ENCODE assay signal across 8 cellular contexts in genomic region chr6:21935561-21936028, GRCh38.
DNase-seq lines count a peak whose midpoint lies in the region; ATAC-seq, FAIRE-seq and TF ChIP-seq lines count a peak whose summit lies in the region.

No MANE protein-coding gene starts in this region.

- H3K27me3 Mint-ChIP-seq in activated naive CD4-positive, alpha-beta T cell treated with anti-CD3 and anti-CD28 coated beads, Interleukin-2, amount 10 ng/mL, durations not matched to agents 7 days and 5 days = no peaks in the 10 kb centered on the region
- H3K27me3 Mint-ChIP-seq in naive thymus-derived CD4-positive, alpha-beta T cell = peaks cover 0 to 5% (median 0%) of the 10 kb centered on the region in 5 donors

- CTCF ChIA-PET in activated naive CD4-positive, alpha-beta T cell treated with anti-CD3 and anti-CD28 coated beads, Interleukin-2, amount 10 ng/mL, durations not matched to agents 7 days and 5 days (lab: Charles Lee) = interaction anchor here (0.6 to 1.6 kb wide), 4 partner anchors 11 to 58 kb away, joined by 3 to 5 read pairs (median 4); no protein-coding TSS in a partner anchor
- CTCF ChIA-PET in naive thymus-derived CD4-positive, alpha-beta T cell (lab: Charles Lee) = no interaction called here

- no peak overlapping the region for H3K27ac ChIP-seq in kidney (ENCODE audit: low read depth in 2 of 2, low read length in 2 of 2)
- H3K27ac ChIP-seq in naive thymus-derived CD4-positive, alpha-beta T cell (ENCODE audit: low read depth, low read length) = no peak overlapping the region

- H3K9ac ChIP-seq in kidney (ENCODE audit: low read length in 2 of 2) = no peak overlapping the region

- no peak for ATAC-seq in naive thymus-derived CD4-positive, alpha-beta T cell

- H3K36me3 Mint-ChIP-seq in activated naive CD4-positive, alpha-beta T cell treated with anti-CD3 and anti-CD28 coated beads, Interleukin-2, amount 10 ng/mL, durations not matched to agents 7 days and 5 days = no peaks in the 10 kb centered on the region
- H3K36me3 Mint-ChIP-seq in naive thymus-derived CD4-positive, alpha-beta T cell = peaks cover 0 to 5% (median 0%) of the 10 kb centered on the region in 5 donors

- TF ChIP-seq CTCF in kidney (IDR thresholded peaks at IDR 0.05; ENCODE audit: borderline replicate concordance, extremely low read depth, insufficient read depth) = peak; percentile 63

- peaks cover 7% of the 10 kb centered on the region for H3K9me3 Mint-ChIP-seq in activated naive CD4-positive, alpha-beta T cell treated with anti-CD3 and anti-CD28 coated beads, Interleukin-2, amount 10 ng/mL, durations not matched to agents 7 days and 5 days
- peaks cover 0 to 20% (median 7%) of the 10 kb centered on the region in 11 donors for H3K9me3 Mint-ChIP-seq in naive thymus-derived CD4-positive, alpha-beta T cell

- POLR2A ChIA-PET in naive thymus-derived CD4-positive, alpha-beta T cell (lab: Charles Lee) = no interaction called here

- H3K4me1 Mint-ChIP-seq in activated naive CD4-positive, alpha-beta T cell treated with anti-CD3 and anti-CD28 coated beads, Interleukin-2, amount 10 ng/mL, durations not matched to agents 7 days and 5 days = no peaks in the 10 kb centered on the region
- H3K4me1 Mint-ChIP-seq in naive thymus-derived CD4-positive, alpha-beta T cell = no peaks in the 10 kb centered on the region

- FAIRE-seq in kidney (lab: Jason Lieb, UNC) = no peak

- H3K4me3 ChIP-seq in kidney (ENCODE audit: low read length in 2 of 2) = no peak overlapping the region
- H3K4me3 ChIP-seq in naive thymus-derived CD4-positive, alpha-beta T cell (ENCODE audit: low read length) = no peak overlapping the region

- H3K27me3 ChIP-seq in naive thymus-derived CD4-positive, alpha-beta T cell (ENCODE audit: control insufficient read depth in 2 of 2, insufficient read depth in 2 of 2, low read length in 2 of 2) = no peaks in the 10 kb centered on the region

- DNase-seq in activated naive CD4-positive, alpha-beta T cell treated with anti-CD3 and anti-CD28 coated beads, Interleukin-2, amount 10 ng/mL, durations not matched to agents 7 days and 5 days = peak; percentile 46
- DNase-seq in activated naive CD4-positive, alpha-beta T cell (lab: John Stamatoyannopoulos, UW) = no peak
- DNase-seq in HT-29 (ENCODE audit: low spot score) (peak; percentile 56), kidney (no peak), NCI-H128 (lab: John Stamatoyannopoulos, UW; ENCODE audit: unreplicated experiment) (no peak), COLO829 (ENCODE audit: low spot score) (no peak)
- peak; percentile 6 to 15 for DNase-seq in activated CD4-positive, alpha-beta T cell treated with anti-CD3 and anti-CD28 coated beads, Interleukin-2, amount 50 U/mL, for 48 hours
- no peak for DNase-seq in naive thymus-derived CD4-positive, alpha-beta T cell

- H3K9me3 ChIP-seq in kidney (ENCODE audit: control insufficient read depth in 1 of 2, low read length in 2 of 2) = no peaks in the 10 kb centered on the region
- H3K9me3 ChIP-seq in naive thymus-derived CD4-positive, alpha-beta T cell (ENCODE audit: control insufficient read depth in 2 of 3, low read length in 3 of 3) = no peaks in the 10 kb centered on the region

- H3K27ac Mint-ChIP-seq in activated naive CD4-positive, alpha-beta T cell treated with anti-CD3 and anti-CD28 coated beads, Interleukin-2, amount 10 ng/mL, durations not matched to agents 7 days and 5 days = no peak overlapping the region
- H3K27ac Mint-ChIP-seq in naive thymus-derived CD4-positive, alpha-beta T cell = no peak overlapping the region

- H3K4me3 Mint-ChIP-seq in activated naive CD4-positive, alpha-beta T cell treated with anti-CD3 and anti-CD28 coated beads, Interleukin-2, amount 10 ng/mL, durations not matched to agents 7 days and 5 days = no peak overlapping the region
- no peak overlapping the region for H3K4me3 Mint-ChIP-seq in naive thymus-derived CD4-positive, alpha-beta T cell

- intact Hi-C loops in kidney (cut with DNase I) = no loop called here
- intact Hi-C loops in naive thymus-derived CD4-positive, alpha-beta T cell (cut with micrococcal nuclease) = loop anchor here in 1 of 2 donors (5.0 to 10.0 kb wide), 2 partner anchors 338 to 1371 kb away; no protein-coding TSS in a partner anchor

- no peaks in the 10 kb centered on the region for H3K36me3 ChIP-seq in kidney (ENCODE audit: control insufficient read depth in 1 of 2, insufficient read depth in 2 of 2, low read length in 2 of 2)
- H3K36me3 ChIP-seq in naive thymus-derived CD4-positive, alpha-beta T cell (ENCODE audit: control insufficient read depth in 2 of 3, insufficient read depth in 3 of 3, low read length in 3 of 3) = no peaks in the 10 kb centered on the region

- H3K4me1 ChIP-seq in kidney (ENCODE audit: control insufficient read depth in 1 of 2, insufficient read depth in 1 of 2, low read depth in 1 of 2, low read length in 2 of 2) = no peaks in the 10 kb centered on the region
- H3K4me1 ChIP-seq in naive thymus-derived CD4-positive, alpha-beta T cell (ENCODE audit: control insufficient read depth in 2 of 2, insufficient read depth in 2 of 2, low read length in 2 of 2) = no peaks in the 10 kb centered on the region

Comparison
In these comparisons a context has a peak if more than half of its experiments do, and no peak if none do; other contexts are left out.
1. DNase-seq: peak in activated naive CD4-positive, alpha-beta T cell treated with anti-CD3 and anti-CD28 coated beads, Interleukin-2, amount 10 ng/mL, durations not matched to agents 7 days and 5 days (single experiment), HT-29 (single experiment) and activated CD4-positive, alpha-beta T cell treated with anti-CD3 and anti-CD28 coated beads, Interleukin-2, amount 50 U/mL, for 48 hours (2 of 2); none in activated naive CD4-positive, alpha-beta T cell (0 of 4), kidney (single experiment), naive thymus-derived CD4-positive, alpha-beta T cell (0 of 9), NCI-H128 (single experiment) and COLO829 (single experiment).